ENCODE assay signal across 8 cellular contexts in genomic region chr16:397135-397661, GRCh38. TPM values are rescaled to one million over a fixed set of nuclear protein-coding genes. Genes with fewer than 3 reads are reported as not detected.
A peak's percentile ranks its signal among the peaks of the same experiment; 100 is the strongest.
DNase-seq lines count a peak whose midpoint lies in the region; ATAC-seq and TF ChIP-seq lines count a peak whose summit lies in the region.

Gene NME4, plus strand, starts transcription at chr16:397199. Its CDS starts 24 bp downstream, at chr16:397223.

- H3K36me3 Mint-ChIP-seq in chondrocyte (ENCODE audit: low read depth): peaks cover 3% of the 10 kb centered on the region

- H3K4me1 ChIP-seq in Panc1 (ENCODE audit: control insufficient read depth, insufficient read depth, low read length) (peaks cover 34% of the 10 kb centered on the region), liver (ENCODE audit: control insufficient read depth in 4 of 4, insufficient read depth in 4 of 4, low read length in 3 of 4) (peaks cover 3 to 29% (median 16%) of the 10 kb centered on the region in 4 donors)

- ATAC-seq in Panc1: peak; percentile 33
- no peak for ATAC-seq in HG02763 (IDR thresholded peaks at IDR 0.05; ENCODE audit: unreplicated experiment)

- no peak for TF ChIP-seq CTCF in Panc1 (IDR thresholded peaks at IDR 0.05)
- TF ChIP-seq CTCF in chondrocyte (IDR thresholded peaks at IDR 0.05): no peak
- no peak for TF ChIP-seq CTCF in liver (IDR thresholded peaks at IDR 0.05; ENCODE audit: low read depth, low read length, missing input control)

- H3K9me3 ChIP-seq in Panc1 (ENCODE audit: control insufficient read depth, insufficient read depth, low read depth, low read length) (no peaks in the 10 kb centered on the region), liver (ENCODE audit: control insufficient read depth in 4 of 4, low read length in 3 of 4) (no peaks in the 10 kb centered on the region)

- no peak for TF ChIP-seq RAD21 in liver (IDR thresholded peaks at IDR 0.05)

- no peaks in the 10 kb centered on the region for H3K27me3 Mint-ChIP-seq in chondrocyte (ENCODE audit: low read depth)

- H3K27ac Mint-ChIP-seq in chondrocyte (ENCODE audit: unreplicated experiment): peak within 1 kb of the TSS; percentile 97

- POLR2A ChIA-PET in Panc1 (lab: Charles Lee): no interaction called here

- H3K9ac ChIP-seq in liver (ENCODE audit: low read depth in 1 of 2, low read length in 2 of 2): peak within 1 kb of the TSS in 1 of 2 donors; percentile 6

- CTCF ChIA-PET in Panc1 (lab: Charles Lee): no interaction called here

- H3K4me3 ChIP-seq in Panc1 (ENCODE audit: low read depth in 2 of 2, low read length in 2 of 2) (peak within 1 kb of the TSS; percentile 52 to 87), liver (ENCODE audit: low read depth in 1 of 3, low read length in 3 of 3) (peak within 1 kb of the TSS; percentile 32 to 78 (median 57))

- H3K27ac ChIP-seq in Panc1 (ENCODE audit: low read length) (peak within 1 kb of the TSS; percentile 94), liver (ENCODE audit: low read depth in 1 of 2, low read length in 2 of 2) (peak within 1 kb of the TSS; percentile 50 to 60), substantia nigra (ENCODE audit: low read depth, low read length, poor library complexity, severe bottlenecking) (peak within 1 kb of the TSS; percentile 63)

- in situ Hi-C loops in Panc1 (cut with HindIII; ENCODE audit: low pct_unique_long_range_greater_than_20kb, low sequenced_read_pairs): no loop called here

- under 1% methylated on average over 75 of the region's 75 CpGs for WGBS in liver

- DNase-seq in stimulated activated CD4-positive, alpha-beta T cell treated with anti-CD3 and anti-CD28 coated beads, Interleukin-12 subunit alpha, Interleukin-12 subunit beta, amount 100 ng/mL, for 4 hours: peak; percentile 31
- no peak for DNase-seq in stimulated activated CD4-positive, alpha-beta T cell treated with anti-CD3 and anti-CD28 coated beads, Interleukin-2, amount 100 ng/mL, for 48 hours
- DNase-seq in Panc1 (ENCODE audit: low read depth, low spot score) (no peak), chondrocyte (ENCODE audit: low spot score) (peak; percentile 77), substantia nigra (lab: John Stamatoyannopoulos, UW) (peak in 2 of 49 donors; percentile 44 to 69), NCI-H1694 (lab: John Stamatoyannopoulos, UW) (no peak)

- intact Hi-C loops in Panc1 (cut with micrococcal nuclease; ENCODE audit: unreplicated experiment): no loop called here

- no peaks in the 10 kb centered on the region for H3K36me3 ChIP-seq in Panc1 (ENCODE audit: control insufficient read depth, insufficient read depth, low read length)
- no peaks in the 10 kb centered on the region for H3K36me3 ChIP-seq in liver (ENCODE audit: control insufficient read depth in 4 of 4, insufficient read depth in 3 of 4, low read depth in 1 of 4, low read length in 3 of 4)

- no TSS peak for BruUV-seq in Panc1 (replicated peaks; lab: Mats Ljungman, UMichigan)

- H3K4me1 Mint-ChIP-seq in chondrocyte (ENCODE audit: low read depth): peaks cover 27% of the 10 kb centered on the region

- H3K27me3 ChIP-seq in Panc1 (ENCODE audit: control insufficient read depth, insufficient read depth, low read length) (no peaks in the 10 kb centered on the region), liver (ENCODE audit: control insufficient read depth in 4 of 4, insufficient read depth in 4 of 4, low read length in 3 of 4) (no peaks in the 10 kb centered on the region)

- H3K4me3 Mint-ChIP-seq in chondrocyte (ENCODE audit: unreplicated experiment): peak within 1 kb of the TSS; percentile 87

- H3K9me3 Mint-ChIP-seq in chondrocyte (ENCODE audit: low read depth): no peaks in the 10 kb centered on the region

TF ChIP-seq in liver, 16 proteins besides CTCF, POLR2A, EP300 and RAD21:
- no peak for TF ChIP-seq HNF4G (IDR thresholded peaks at IDR 0.05)
- no peak for TF ChIP-seq TAF1 (conservative IDR thresholded peaks at IDR 0.05)
- TF ChIP-seq JUND (IDR thresholded peaks at IDR 0.05): no peak
- TF ChIP-seq GABPA (IDR thresholded peaks at IDR 0.05 in 1 of 2, conservative IDR thresholded peaks at IDR 0.05 in 1 of 2): no peak
- TF ChIP-seq FOXA2 (IDR thresholded peaks at IDR 0.05): no peak
- no peak for TF ChIP-seq SP1 (IDR thresholded peaks at IDR 0.05)
- TF ChIP-seq ZBTB33 (IDR thresholded peaks at IDR 0.05): no peak
- TF ChIP-seq HNF4A (conservative IDR thresholded peaks at IDR 0.05): no peak
- TF ChIP-seq, protein P1, sequence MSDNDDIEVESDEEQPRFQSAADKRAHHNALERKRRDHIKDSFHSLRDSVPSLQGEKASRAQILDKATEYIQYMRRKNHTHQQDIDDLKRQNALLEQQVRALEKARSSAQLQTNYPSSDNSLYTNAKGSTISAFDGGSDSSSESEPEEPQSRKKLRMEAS (IDR thresholded peaks at IDR 0.05): no peak
- TF ChIP-seq EGR1 (IDR thresholded peaks at IDR 0.05; ENCODE audit: low read depth in 2 of 2): no peak
- TF ChIP-seq, protein P2, sequence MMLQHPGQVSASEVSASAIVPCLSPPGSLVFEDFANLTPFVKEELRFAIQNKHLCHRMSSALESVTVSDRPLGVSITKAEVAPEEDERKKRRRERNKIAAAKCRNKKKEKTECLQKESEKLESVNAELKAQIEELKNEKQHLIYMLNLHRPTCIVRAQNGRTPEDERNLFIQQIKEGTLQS (IDR thresholded peaks at IDR 0.05): no peak
- no peak for TF ChIP-seq RXRA (IDR thresholded peaks at IDR 0.05)
- no peak for TF ChIP-seq FOXA1 (IDR thresholded peaks at IDR 0.05)
- no peak for TF ChIP-seq YY1 (IDR thresholded peaks at IDR 0.05)
- no peak for TF ChIP-seq NR2F2 (IDR thresholded peaks at IDR 0.05)
- TF ChIP-seq REST (IDR thresholded peaks at IDR 0.05): no peak

RNA-seq across cellular contexts. Expression of gene NME4, which starts in this region (rescaled TPM):
- total RNA-seq in Panc1 (2021; ENCODE audit: unreplicated experiment) (500 TPM), chondrocyte (176 to 246 TPM (median 231 TPM) in 3 replicates), liver (10 to 100 TPM; 39.2 to 91.4 TPM)
- 1,177 TPM for polyA plus RNA-seq in Panc1 (2012; ENCODE audit: insufficient read length)
- polyA plus RNA-seq in liver: 100 to 1,000 TPM in 1 of 2 donors, 10 to 100 TPM in 1; 76.4 to 118 TPM

Comparison
In these comparisons a context has a peak if more than half of its experiments do, and no peak if none do; other contexts are left out.
1. DNase-seq: peak in stimulated activated CD4-positive, alpha-beta T cell treated with anti-CD3 and anti-CD28 coated beads, Interleukin-12 subunit alpha, Interleukin-12 subunit beta, amount 100 ng/mL, for 4 hours (single experiment) and chondrocyte (single experiment); none in stimulated activated CD4-positive, alpha-beta T cell treated with anti-CD3 and anti-CD28 coated beads, Interleukin-2, amount 100 ng/mL, for 48 hours (0 of 2), Panc1 (single experiment) and NCI-H1694 (single experiment).
2. Peak in every context shown above with its lines, with median percentiles within 50 percentile points of each other: H3K27ac ChIP-seq.